In the genomic region with DNA sequence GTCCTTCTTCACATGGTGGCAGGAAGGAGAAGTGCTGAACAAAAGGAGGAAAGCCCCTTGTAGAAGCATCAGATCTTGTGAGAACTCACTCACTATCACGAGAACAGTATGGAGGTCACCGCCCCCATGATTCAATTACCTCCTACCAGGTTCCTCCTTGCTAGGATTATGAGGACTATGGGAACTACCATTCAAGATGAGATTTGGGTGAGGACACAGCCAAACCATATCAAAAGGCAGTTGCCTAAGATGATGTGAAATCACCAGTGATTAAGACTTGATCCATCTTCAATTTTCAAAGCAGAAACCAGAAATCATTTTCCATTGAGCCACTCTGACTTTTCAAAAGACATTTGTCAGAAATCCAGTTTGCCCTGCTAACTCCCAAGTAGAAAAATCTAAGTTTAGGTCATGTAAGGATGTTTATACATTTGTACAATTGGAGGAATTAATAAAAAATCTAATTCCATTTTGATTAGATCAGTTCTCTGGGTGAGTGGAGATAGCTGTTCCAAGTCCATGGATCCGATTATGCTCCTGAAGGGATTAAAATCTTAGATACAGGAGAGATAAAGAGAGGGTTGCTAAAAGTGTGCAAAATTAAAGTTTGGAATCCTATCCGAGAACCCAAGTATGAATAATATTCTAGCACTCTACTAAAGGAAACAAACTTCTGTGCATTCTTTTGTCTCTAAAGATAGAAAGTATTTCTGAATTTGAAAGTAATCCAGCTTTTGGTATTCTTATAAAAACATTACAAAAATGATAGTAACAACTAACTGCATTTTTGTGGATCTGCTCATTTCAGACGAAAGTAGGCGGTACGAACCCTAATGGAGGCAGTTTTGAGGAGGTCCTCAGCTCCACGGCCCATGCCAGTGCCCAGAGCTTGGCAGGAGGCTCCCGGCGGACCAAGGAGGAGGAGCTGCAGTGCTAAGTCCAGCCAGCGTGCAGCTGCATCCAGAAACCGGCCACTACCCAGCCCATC, we compare ENCODE assay signal across 15 cellular contexts. TPM values are rescaled to one million over a fixed set of nuclear protein-coding genes. Genes with fewer than 3 reads are reported as not detected.
DNase-seq lines count a peak whose midpoint lies in the region; ATAC-seq and TF ChIP-seq lines count a peak whose summit lies in the region.
"Had no signal": no experiment of that assay in that cellular context is flagged by ENCODE, and none has a peak within 500 bp of the region (broad histone marks: within the 10 kb centered on the region; RNA-seq: fewer than 3 reads in every experiment).

No MANE protein-coding gene starts in this region.

- no peaks in the 10 kb centered on the region for H3K27me3 Mint-ChIP-seq in activated CD4-positive, alpha-beta T cell treated with anti-CD3 and anti-CD28 coated beads, Interleukin-2, amount 10 ng/mL, durations not matched to agents 24 days and 14 days
- no peaks in the 10 kb centered on the region for H3K27me3 Mint-ChIP-seq in activated CD8-positive, alpha-beta memory T cell treated with anti-CD3 and anti-CD28 coated beads, Interleukin-2, amount 10 ng/mL, durations not matched to agents 7 days and 5 days

- POLR2A ChIA-PET in RWPE1 (lab: Yijun Ruan, JAX; ENCODE audit: low non-redundant PET) = no interaction called here

- WGBS in right cardiac atrium = 62% methylated on average over 12 of the region's 12 CpGs

- H3K27ac Mint-ChIP-seq in activated CD4-positive, alpha-beta T cell treated with anti-CD3 and anti-CD28 coated beads, Interleukin-2, amount 10 ng/mL, durations not matched to agents 24 days and 14 days = no peak overlapping the region
- no peak overlapping the region for H3K27ac Mint-ChIP-seq in activated CD8-positive, alpha-beta memory T cell treated with anti-CD3 and anti-CD28 coated beads, Interleukin-2, amount 10 ng/mL, durations not matched to agents 7 days and 5 days

- CTCF ChIA-PET in RWPE1 (lab: Yijun Ruan, JAX) = interaction anchor here (1.0 kb wide), 1 partner anchor 106 kb away, joined by 3 read pairs; no protein-coding TSS in a partner anchor
- CTCF ChIA-PET in activated CD8-positive, alpha-beta memory T cell treated with anti-CD3 and anti-CD28 coated beads, Interleukin-2, amount 10 ng/mL, durations not matched to agents 7 days and 5 days (lab: Charles Lee) = no interaction called here

- ATAC-seq in left ventricle myocardium superior (peak; percentile 29), Right ventricle myocardium superior (ENCODE audit: poor library complexity) (no peak), right cardiac atrium (peak; percentile 42 to 64)
- no peak for ATAC-seq in activated CD8-positive, alpha-beta memory T cell treated with anti-CD3 and anti-CD28 coated beads, Interleukin-2, amount 10 ng/mL, durations not matched to agents 7 days and 5 days

- no peak for DNase-seq in left ventricle myocardium superior
- DNase-seq in Right ventricle myocardium superior = no peak
- peak; percentile 25 for DNase-seq in amniotic stem cell (lab: John Stamatoyannopoulos, UW)
- DNase-seq in right cardiac atrium = peak in 2 of 3 donors; percentile 64 to 70
- DNase-seq in RWPE1 (ENCODE audit: low spot score) = no peak
- DNase-seq in dermis blood vessel endothelial cell = no peak
- DNase-seq in activated CD4-positive, alpha-beta T cell treated with anti-CD3 and anti-CD28 coated beads, Interleukin-2, amount 10 ng/mL, durations not matched to agents 24 days and 14 days = no peak
- no peak for DNase-seq in activated CD8-positive, alpha-beta memory T cell treated with anti-CD3 and anti-CD28 coated beads, Interleukin-2, amount 10 ng/mL, durations not matched to agents 7 days and 5 days
- DNase-seq: activated CD4-positive, alpha-beta T cell treated with anti-CD3 and anti-CD28 coated beads for 4 hours; amygdala; DND-41; mammary epithelial cell; NCI-H2171 treated with DMSO at 0.1 percent for 48 hours; stimulated activated CD8-positive, alpha-beta memory T cell treated with anti-CD3 and anti-CD28 coated beads, Interleukin-4, amount 100 ng/mL, for 48 hours had no signal

- intact Hi-C loops in left ventricle myocardium superior (cut with micrococcal nuclease) = no loop called here
- intact Hi-C loops in Right ventricle myocardium superior (cut with DNase I) = no loop called here
- intact Hi-C loops in right cardiac atrium (cut with DNase I) = no loop called here
- intact Hi-C loops in activated CD4-positive, alpha-beta T cell treated with anti-CD3 and anti-CD28 coated beads, Interleukin-2, amount 10 ng/mL, durations not matched to agents 24 days and 14 days (cut with micrococcal nuclease) = no loop called here

- no peak for TF ChIP-seq CTCF in RWPE1 (conservative IDR thresholded peaks at IDR 0.05; ENCODE audit: low read depth)

- no peaks in the 10 kb centered on the region for H3K9me3 Mint-ChIP-seq in activated CD4-positive, alpha-beta T cell treated with anti-CD3 and anti-CD28 coated beads, Interleukin-2, amount 10 ng/mL, durations not matched to agents 24 days and 14 days
- H3K9me3 Mint-ChIP-seq in activated CD8-positive, alpha-beta memory T cell treated with anti-CD3 and anti-CD28 coated beads, Interleukin-2, amount 10 ng/mL, durations not matched to agents 7 days and 5 days (ENCODE audit: low read depth) = no peaks in the 10 kb centered on the region

- no peaks in the 10 kb centered on the region for H3K4me1 ChIP-seq in right cardiac atrium (ENCODE audit: control insufficient read depth, insufficient read depth, low read length)

- H3K27me3 ChIP-seq in right cardiac atrium (ENCODE audit: control insufficient read depth, insufficient read depth) = no peaks in the 10 kb centered on the region

- H3K4me3 Mint-ChIP-seq in activated CD4-positive, alpha-beta T cell treated with anti-CD3 and anti-CD28 coated beads, Interleukin-2, amount 10 ng/mL, durations not matched to agents 24 days and 14 days = no peak overlapping the region
- no peak overlapping the region for H3K4me3 Mint-ChIP-seq in activated CD8-positive, alpha-beta memory T cell treated with anti-CD3 and anti-CD28 coated beads, Interleukin-2, amount 10 ng/mL, durations not matched to agents 7 days and 5 days

- H3K9me3 ChIP-seq in right cardiac atrium (ENCODE audit: control insufficient read depth, low read length) = no peaks in the 10 kb centered on the region

- no peak overlapping the region for H3K4me3 ChIP-seq in right cardiac atrium (ENCODE audit: low read length)

- no peaks in the 10 kb centered on the region for H3K4me1 Mint-ChIP-seq in activated CD4-positive, alpha-beta T cell treated with anti-CD3 and anti-CD28 coated beads, Interleukin-2, amount 10 ng/mL, durations not matched to agents 24 days and 14 days
- no peaks in the 10 kb centered on the region for H3K4me1 Mint-ChIP-seq in activated CD8-positive, alpha-beta memory T cell treated with anti-CD3 and anti-CD28 coated beads, Interleukin-2, amount 10 ng/mL, durations not matched to agents 7 days and 5 days

- H3K36me3 Mint-ChIP-seq in activated CD4-positive, alpha-beta T cell treated with anti-CD3 and anti-CD28 coated beads, Interleukin-2, amount 10 ng/mL, durations not matched to agents 24 days and 14 days (ENCODE audit: low read depth) = no peaks in the 10 kb centered on the region
- H3K36me3 Mint-ChIP-seq in activated CD8-positive, alpha-beta memory T cell treated with anti-CD3 and anti-CD28 coated beads, Interleukin-2, amount 10 ng/mL, durations not matched to agents 7 days and 5 days = no peaks in the 10 kb centered on the region

- H3K27ac ChIP-seq in right cardiac atrium (ENCODE audit: low read length) = no peak overlapping the region
- H3K27ac ChIP-seq in RWPE1 = no peak overlapping the region
- H3K27ac ChIP-seq: HL-60 had no signal

RNA-seq across cellular contexts. Expression of a gene that starts 39.4 kb away (rescaled TPM):
- total RNA-seq in left ventricle myocardium superior (92.0 TPM), Right ventricle myocardium superior (84.8 TPM), right cardiac atrium (100 to 1,000 TPM in 2 of 4 donors, 10 to 100 TPM in 2; 83.0 to 103 (median 93.7) TPM), dermis blood vessel endothelial cell (10.7 and 13.8 TPM in 2 replicates)
- 157 TPM for polyA plus RNA-seq in right cardiac atrium
- 89.6 and 92.4 TPM in 2 replicates for total RNA-seq in activated CD4-positive, alpha-beta T cell treated with anti-CD3 and anti-CD28 coated beads, Interleukin-2, amount 10 ng/mL, durations not matched to agents 24 days and 14 days
- total RNA-seq in activated CD8-positive, alpha-beta memory T cell treated with anti-CD3 and anti-CD28 coated beads, Interleukin-2, amount 10 ng/mL, durations not matched to agents 7 days and 5 days = 10 to 100 TPM; 57.8 to 61.7 TPM

Comparison
In these comparisons a context has a peak if more than half of its experiments do, and no peak if none do; other contexts are left out.
1. ATAC-seq: peak in left ventricle myocardium superior (single experiment) and right cardiac atrium (2 of 2); none in Right ventricle myocardium superior (single experiment) and activated CD8-positive, alpha-beta memory T cell treated with anti-CD3 and anti-CD28 coated beads, Interleukin-2, amount 10 ng/mL, durations not matched to agents 7 days and 5 days (single experiment).
2. DNase-seq: peak in amniotic stem cell (single experiment) and right cardiac atrium (2 of 3); none in left ventricle myocardium superior (single experiment), Right ventricle myocardium superior (single experiment), RWPE1 (single experiment), dermis blood vessel endothelial cell (single experiment), activated CD4-positive, alpha-beta T cell treated with anti-CD3 and anti-CD28 coated beads, Interleukin-2, amount 10 ng/mL, durations not matched to agents 24 days and 14 days (single experiment) and activated CD8-positive, alpha-beta memory T cell treated with anti-CD3 and anti-CD28 coated beads, Interleukin-2, amount 10 ng/mL, durations not matched to agents 7 days and 5 days (single experiment).